Comparison of ENCODE assay signal across 17 cellular contexts in genomic region chr11:31422703-31423102, GRCh38. TPM values are rescaled to one million over a fixed set of nuclear protein-coding genes. Genes with fewer than 3 reads are reported as not detected.
"Had no signal": no experiment of that assay in that cellular context is flagged by ENCODE, and none has a peak within 500 bp of the region (broad histone marks: within the 10 kb centered on the region; RNA-seq: fewer than 3 reads in every experiment).

No MANE protein-coding gene starts in this region.

- H3K9me3 ChIP-seq: pancreas, sigmoid colon, spleen, thoracic aorta, upper lobe of right lung had no signal

- H3K36me3 ChIP-seq: pancreas, sigmoid colon, thoracic aorta had no signal

- H3K9me3 Mint-ChIP-seq: activated T-helper 17 cell treated with anti-CD3 and anti-CD28 coated beads, Interleukin-2, amount 50 U/mL, for 72 hours; dendritic cell treated with granulocyte-macrophage colony-stimulating factor and Interleukin-4, amounts not matched to agents 40 ng/mL and 50 ng/mL, for 4 days had no signal

- ATAC-seq: activated T-helper 17 cell treated with anti-CD3 and anti-CD28 coated beads, Interleukin-2, amount 50 U/mL, for 72 hours; left cardiac atrium; pancreas; upper lobe of right lung had no signal

- H3K27ac ChIP-seq: epithelial cell of prostate, pancreas, sigmoid colon, spleen, thoracic aorta, upper lobe of right lung had no signal

- H3K4me3 ChIP-seq: lung, pancreas, sigmoid colon, spleen, thoracic aorta, upper lobe of right lung had no signal

- H3K4me1 ChIP-seq: pancreas, sigmoid colon, spleen, upper lobe of right lung had no signal

- H3K27me3 ChIP-seq: pancreas, sigmoid colon, spleen, upper lobe of right lung had no signal

- DNase-seq: activated CD4-positive, alpha-beta T cell treated with anti-CD3 and anti-CD28 coated beads for 1 hour; activated CD4-positive, alpha-beta T cell treated with anti-CD3 and anti-CD28 coated beads, Interleukin-2, amount 50 U/mL, for 48 hours; activated naive CD4-positive, alpha-beta T cell treated with Interleukin-2 at 50 U/mL for 16 hours; aorta; cerebellar nuclear complex; head of caudate nucleus; left cardiac atrium; midbrain; pancreas; sigmoid colon; spleen; upper lobe of right lung had no signal

- H3K4me3 Mint-ChIP-seq: activated T-helper 17 cell treated with anti-CD3 and anti-CD28 coated beads, Interleukin-2, amount 50 U/mL, for 72 hours; dendritic cell treated with granulocyte-macrophage colony-stimulating factor and Interleukin-4, amounts not matched to agents 40 ng/mL and 50 ng/mL, for 4 days had no signal

- H3K4me1 Mint-ChIP-seq: activated T-helper 17 cell treated with anti-CD3 and anti-CD28 coated beads, Interleukin-2, amount 50 U/mL, for 72 hours had no signal

- H3K27ac Mint-ChIP-seq: activated T-helper 17 cell treated with anti-CD3 and anti-CD28 coated beads, Interleukin-2, amount 50 U/mL, for 72 hours; dendritic cell treated with granulocyte-macrophage colony-stimulating factor and Interleukin-4, amounts not matched to agents 40 ng/mL and 50 ng/mL, for 4 days had no signal

- H3K27me3 Mint-ChIP-seq: activated T-helper 17 cell treated with anti-CD3 and anti-CD28 coated beads, Interleukin-2, amount 50 U/mL, for 72 hours; dendritic cell treated with granulocyte-macrophage colony-stimulating factor and Interleukin-4, amounts not matched to agents 40 ng/mL and 50 ng/mL, for 4 days had no signal

RNA-seq across cellular contexts. Expression of gene DCDC1, which starts 53.2 kb away (rescaled TPM):
- total RNA-seq: thoracic aorta had no signal
- polyA plus RNA-seq: aorta had no signal
